ENCODE assay signal across 19 cellular contexts in the genomic region with DNA sequence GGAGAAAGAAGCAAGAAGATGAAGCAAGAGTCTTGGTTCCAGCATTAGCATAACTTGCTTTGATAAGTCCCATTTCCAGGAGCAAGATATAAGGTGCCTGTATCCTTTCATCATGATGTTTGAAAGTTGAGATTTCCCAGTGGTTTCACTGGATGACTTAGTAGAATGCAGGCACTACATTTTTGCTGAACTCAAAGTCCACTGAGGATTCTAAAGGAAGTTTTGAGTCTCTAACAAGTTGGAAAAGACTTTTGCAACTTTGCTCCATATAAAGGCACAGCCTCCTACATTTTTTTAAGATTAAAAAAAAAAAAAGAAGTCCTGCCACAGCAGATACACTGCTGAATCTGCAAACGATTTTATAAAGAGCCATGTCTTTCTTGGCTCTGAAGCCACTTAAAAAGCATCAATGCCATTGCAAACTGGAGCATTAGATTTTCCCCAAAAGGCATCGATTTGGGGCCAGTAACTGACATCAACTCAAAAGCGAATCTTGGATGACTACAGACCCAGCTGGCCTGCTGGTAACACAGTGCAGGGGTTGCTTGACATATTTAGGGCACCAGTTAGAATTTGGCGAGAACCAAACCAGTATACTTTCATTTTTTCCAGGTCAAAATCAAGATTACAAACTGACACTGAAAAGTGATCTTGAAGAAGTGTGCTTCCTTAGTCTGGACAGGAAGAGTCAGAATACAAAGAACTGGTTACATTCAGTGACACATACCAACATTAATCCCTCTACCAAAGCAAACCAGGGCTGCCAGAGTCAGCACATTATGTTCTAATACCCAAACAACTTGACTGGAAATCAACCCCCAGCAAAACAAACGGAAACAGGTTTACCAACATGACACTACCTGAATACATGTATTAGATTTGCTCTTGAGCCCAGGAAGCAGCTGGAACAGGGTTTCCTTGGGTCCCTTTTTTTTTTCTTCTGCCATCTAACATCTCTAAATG. TPM values are rescaled to one million over a fixed set of nuclear protein-coding genes. Genes with fewer than 3 reads are reported as not detected.
DNase-seq lines count a peak whose midpoint lies in the region; ATAC-seq, FAIRE-seq and TF ChIP-seq lines count a peak whose summit lies in the region.
"Had no signal": no experiment of that assay in that cellular context is flagged by ENCODE, and none has a peak within 500 bp of the region (broad histone marks: within the 10 kb centered on the region; RNA-seq: fewer than 3 reads in every experiment).

No MANE protein-coding gene starts in this region.

- no peak for TF ChIP-seq POLR2A in GM12878 (IDR thresholded peaks at IDR 0.05; ENCODE audit: low read depth, low read length)

- CTCF ChIA-PET in GM12878 (lab: Yijun Ruan, JAX) (no interaction called here), GM10248 (lab: Yijun Ruan, JAX) (no interaction called here)

- H2AFZ ChIP-seq in Loucy (ENCODE audit: low read length) (peak overlapping the region; percentile 50; the same call in 1 of the 2 replicates), GM12878 (ENCODE audit: control insufficient read depth, low read depth, low read length) (no peak overlapping the region), hepatocyte (no peak overlapping the region)

- 13% methylated on average over 5 of the region's 5 CpGs for WGBS in GM12878 (ENCODE audit: insufficient coverage, insufficient replicate concordance, low lambda C conversion rate, missing lambda C conversion rate)
- 55% methylated on average over 5 of the region's 5 CpGs for WGBS in hepatocyte (ENCODE audit: low lambda C conversion rate, missing lambda C conversion rate)

- peaks cover 5% of the 10 kb centered on the region for H3K27me3 Mint-ChIP-seq in T-helper 2 cell treated with Interferon-gamma antibody and Interleukin-4, amounts not matched to agents 5 μg/mL and 100 μg/mL, for 36 hours (ENCODE audit: low read depth)
- no peaks in the 10 kb centered on the region for H3K27me3 Mint-ChIP-seq in osteocyte (ENCODE audit: unreplicated experiment)
- H3K27me3 Mint-ChIP-seq: stimulated activated naive CD8-positive, alpha-beta T cell treated with anti-CD3 and anti-CD28 coated beads, Interleukin-15, Interleukin-2, amounts not matched to agents 100 ng/mL and 50 ng/mL, for 24 hours had no signal

- no TSS peak for BruUV-seq in GM12878 (replicated peaks; lab: Mats Ljungman, UMichigan)

- H3K27me3 ChIP-seq in Loucy (ENCODE audit: insufficient read depth, low read length, poor library complexity, severe bottlenecking) (no peaks in the 10 kb centered on the region), GM12878 (replicated peaks in 1 of 2; ENCODE audit: control insufficient read depth in 2 of 2, insufficient read depth in 2 of 2, low read length in 1 of 2) (no peaks in the 10 kb centered on the region), hepatocyte (no peaks in the 10 kb centered on the region)
- H3K27me3 ChIP-seq: vagina had no signal

- DNase-seq in COR-L47 (lab: John Stamatoyannopoulos, UW) (peak; percentile 1), GM12878 (ENCODE audit: low read depth, low spot score) (no peak), hepatocyte (ENCODE audit: low spot score) (peak; percentile 11), GM10248 (ENCODE audit: extremely low spot score) (no peak), osteocyte (ENCODE audit: extremely low spot score, unreplicated experiment) (no peak)
- no peak for DNase-seq in T-helper 2 cell treated with Interferon-gamma antibody and Interleukin-4, amounts not matched to agents 5 μg/mL and 100 μg/mL, for 36 hours (ENCODE audit: low spot score)
- DNase-seq: activated CD4-positive, CD25-positive, alpha-beta regulatory T cell treated with anti-CD3 and anti-CD28 coated beads, Interleukin-2, amount 50 U/mL, for 72 hours; activated gamma-delta T cell treated with Interleukin-2 at 50 U/mL for 16 hours; left colon; NCI-H1105; NCI-H82; T-cell had no signal

- RAD21 ChIA-PET in GM12878 (lab: Charles Lee; ENCODE audit: unreplicated experiment): no interaction called here

- H3K36me3 ChIP-seq in Loucy (ENCODE audit: insufficient read depth, low read length): no peaks in the 10 kb centered on the region
- H3K36me3 ChIP-seq in GM12878 (ENCODE audit: control insufficient read depth in 2 of 2, insufficient read depth in 2 of 2, low read length in 1 of 2): no peaks in the 10 kb centered on the region
- no peaks in the 10 kb centered on the region for H3K36me3 ChIP-seq in hepatocyte (replicated peaks; ENCODE audit: insufficient read depth, low read depth)
- H3K36me3 ChIP-seq: vagina had no signal

- H3K4me3 ChIP-seq in Loucy (ENCODE audit: low read length, poor library complexity, severe bottlenecking): no peak overlapping the region
- no peak overlapping the region for H3K4me3 ChIP-seq in GM12878
- H3K4me3 ChIP-seq in hepatocyte: no peak overlapping the region
- H3K4me3 ChIP-seq: coronary artery, vagina had no signal

- H3K9ac ChIP-seq in Loucy (ENCODE audit: low read depth, low read length, poor library complexity, severe bottlenecking) (no peak overlapping the region), GM12878 (ENCODE audit: control insufficient read depth, insufficient read depth, low read length) (no peak overlapping the region)

- ATAC-seq in GM12878 (no peak), GM18517 (IDR thresholded peaks at IDR 0.05; ENCODE audit: unreplicated experiment) (no peak)
- ATAC-seq: left colon, T-cell had no signal

- intact Hi-C loops in GM12878 (cut with micrococcal nuclease; ENCODE audit: unreplicated experiment): no loop called here

- H3K9me3 Mint-ChIP-seq in T-helper 2 cell treated with Interferon-gamma antibody and Interleukin-4, amounts not matched to agents 5 μg/mL and 100 μg/mL, for 36 hours: no peaks in the 10 kb centered on the region
- no peaks in the 10 kb centered on the region for H3K9me3 Mint-ChIP-seq in osteocyte (ENCODE audit: unreplicated experiment)
- H3K9me3 Mint-ChIP-seq: stimulated activated naive CD8-positive, alpha-beta T cell treated with anti-CD3 and anti-CD28 coated beads, Interleukin-15, Interleukin-2, amounts not matched to agents 100 ng/mL and 50 ng/mL, for 24 hours; T-cell had no signal

- TF ChIP-seq CTCF in Loucy (conservative IDR thresholded peaks at IDR 0.05; ENCODE audit: low read length) (no peak), GM12878 (IDR thresholded peaks at IDR 0.05 in 2 of 3, conservative IDR thresholded peaks at IDR 0.05 in 1 of 3; ENCODE audit: control insufficient read depth in 2 of 3, extremely low read depth in 1 of 3, insufficient read depth in 1 of 3, low read depth in 3 of 3, low read length in 3 of 3) (no peak), hepatocyte (IDR thresholded peaks at IDR 0.05; ENCODE audit: poor library complexity) (no peak), GM10248 (IDR thresholded peaks at IDR 0.05; ENCODE audit: control extremely low read depth, extremely low read depth, low read depth, missing control alignments) (no peak), osteocyte (IDR thresholded peaks at IDR 0.05) (no peak)

- no peaks in the 10 kb centered on the region for H3K4me1 Mint-ChIP-seq in T-helper 2 cell treated with Interferon-gamma antibody and Interleukin-4, amounts not matched to agents 5 μg/mL and 100 μg/mL, for 36 hours (ENCODE audit: low read depth)
- no peaks in the 10 kb centered on the region for H3K4me1 Mint-ChIP-seq in osteocyte (ENCODE audit: unreplicated experiment)
- H3K4me1 Mint-ChIP-seq: T-cell had no signal

- H3K27ac Mint-ChIP-seq in T-helper 2 cell treated with Interferon-gamma antibody and Interleukin-4, amounts not matched to agents 5 μg/mL and 100 μg/mL, for 36 hours: no peak overlapping the region
- no peak overlapping the region for H3K27ac Mint-ChIP-seq in osteocyte (ENCODE audit: unreplicated experiment)
- H3K27ac Mint-ChIP-seq: stimulated activated naive CD8-positive, alpha-beta T cell treated with anti-CD3 and anti-CD28 coated beads, Interleukin-15, Interleukin-2, amounts not matched to agents 100 ng/mL and 50 ng/mL, for 24 hours; T-cell had no signal

- no peak overlapping the region for H3K4me2 ChIP-seq in Loucy (ENCODE audit: low read depth, low read length, poor library complexity, severe bottlenecking)
- no peak overlapping the region for H3K4me2 ChIP-seq in GM12878 (ENCODE audit: control insufficient read depth, insufficient read depth)
- H3K4me2 ChIP-seq in hepatocyte: no peak overlapping the region

- in situ Hi-C loops in GM12878 (cut with MboI): no loop called here

- SMC1A ChIA-PET in GM12878 (lab: Charles Lee; ENCODE audit: uncharacterized antibody, unreplicated experiment): interaction anchor here (0.6 to 1.3 kb wide), 2 partner anchors 14 to 67 kb away, joined by 3 to 6 read pairs; no protein-coding TSS in a partner anchor

- no peak overlapping the region for H3K4me3 Mint-ChIP-seq in T-helper 2 cell treated with Interferon-gamma antibody and Interleukin-4, amounts not matched to agents 5 μg/mL and 100 μg/mL, for 36 hours
- H3K4me3 Mint-ChIP-seq in osteocyte (ENCODE audit: unreplicated experiment): no peak overlapping the region
- H3K4me3 Mint-ChIP-seq: stimulated activated naive CD8-positive, alpha-beta T cell treated with anti-CD3 and anti-CD28 coated beads, Interleukin-15, Interleukin-2, amounts not matched to agents 100 ng/mL and 50 ng/mL, for 24 hours; T-cell had no signal

- H3K27ac ChIP-seq in GM12878 (ENCODE audit: control insufficient read depth, insufficient read depth): no peak overlapping the region
- H3K27ac ChIP-seq in hepatocyte: peak overlapping the region; percentile 5
- H3K27ac ChIP-seq: coronary artery, vagina had no signal

- no peaks in the 10 kb centered on the region for H3K9me2 ChIP-seq in Loucy (replicated peaks; ENCODE audit: low read depth, low read length)
- H3K9me2 ChIP-seq in hepatocyte (replicated peaks; ENCODE audit: insufficient read depth): no peaks in the 10 kb centered on the region

- peak; percentile 44 for FAIRE-seq in GM12878 (lab: Jason Lieb, UNC)
- FAIRE-seq: astrocyte had no signal

- H3F3A ChIP-seq in Loucy (ENCODE audit: low read depth): no peaks in the 10 kb centered on the region

- POLR2A ChIA-PET in GM12878 (lab: Charles Lee): no interaction called here
- POLR2A ChIA-PET in GM10248 (lab: Yijun Ruan, JAX): no interaction called here

- TF ChIP-seq EP300 in GM12878 (IDR thresholded peaks at IDR 0.05; ENCODE audit: borderline replicate concordance in 1 of 2, control insufficient read depth in 1 of 2, low read depth in 2 of 2, low read length in 2 of 2): no peak

- H3K9me3 ChIP-seq in Loucy (ENCODE audit: insufficient read depth, low read depth, low read length) (no peaks in the 10 kb centered on the region), GM12878 (replicated peaks; ENCODE audit: control insufficient read depth, insufficient read depth, low read length) (no peaks in the 10 kb centered on the region), hepatocyte (ENCODE audit: low read depth) (no peaks in the 10 kb centered on the region)
- H3K9me3 ChIP-seq: vagina had no signal

- TF ChIP-seq RAD21 in GM12878 (IDR thresholded peaks at IDR 0.05; ENCODE audit: insufficient read depth, low read depth, low read length): no peak

- H3K79me2 ChIP-seq in Loucy (ENCODE audit: insufficient read depth, low read length) (no peaks in the 10 kb centered on the region), GM12878 (ENCODE audit: control insufficient read depth, insufficient read depth, low read length) (no peaks in the 10 kb centered on the region), hepatocyte (no peaks in the 10 kb centered on the region)

- H4K20me1 ChIP-seq in Loucy (ENCODE audit: insufficient read depth, low read length, poor library complexity, severe bottlenecking) (no peaks in the 10 kb centered on the region), GM12878 (ENCODE audit: control insufficient read depth, insufficient read depth) (no peaks in the 10 kb centered on the region), hepatocyte (ENCODE audit: insufficient read depth, poor library complexity, severe bottlenecking) (no peaks in the 10 kb centered on the region)

- peaks cover 4% of the 10 kb centered on the region for H3K4me1 ChIP-seq in Loucy (ENCODE audit: insufficient read depth, low read length, poor library complexity, severe bottlenecking)
- H3K4me1 ChIP-seq in GM12878 (ENCODE audit: control insufficient read depth, insufficient read depth, low read length): no peaks in the 10 kb centered on the region
- no peaks in the 10 kb centered on the region for H3K4me1 ChIP-seq in hepatocyte (ENCODE audit: insufficient read depth)

- no peaks in the 10 kb centered on the region for H3K36me3 Mint-ChIP-seq in T-helper 2 cell treated with Interferon-gamma antibody and Interleukin-4, amounts not matched to agents 5 μg/mL and 100 μg/mL, for 36 hours (ENCODE audit: low read depth)
- H3K36me3 Mint-ChIP-seq in osteocyte (ENCODE audit: unreplicated experiment): no peaks in the 10 kb centered on the region
- H3K36me3 Mint-ChIP-seq: T-cell had no signal

RNA-seq across cellular contexts. Expression of gene KCNV2, which starts 39.1 kb away (rescaled TPM):
- total RNA-seq in GM12878 (2013; cell fraction: nucleolus; rRNA removed): not detected in 2 replicates
- total RNA-seq in GM12878 (2014; rRNA removed) (0.05 and 0.23 TPM in 2 replicates), GM12878 (2014; rRNA removed; fragmentation: Illumina TruSeq; extraction: Trizol) (0.09 TPM in 1 of 2 replicates, not detected in the other), GM12878 (2021) (0.11 TPM in 1 of 2 replicates, not detected in the other), hepatocyte (not detected in 2 replicates), osteocyte (not detected in 2 replicates)
- not detected for polyA plus RNA-seq in GM12878 (2011; ENCODE audit: low read depth)
- polyA plus RNA-seq in GM12878 (2011; rRNA removed) (not detected in 2 replicates), GM12878 (2014; fragmentation: Illumina TruSeq; extraction: Trizol) (not detected in 2 replicates), GM12878 (2014; fragmentation: Nextera tagmentation; extraction: Ambion mirVana) (under 1 TPM; 0.04 to 0.06 TPM), GM12878 (2014; rRNA removed) (0.08 and 0.09 TPM in 2 replicates), GM12878 (2016; fragmentation: Nextera tagmentation; extraction: Ambion mirVana) (under 1 TPM in 1 of 2 experiments, not detected in 1; 0.37 TPM), hepatocyte (0.13 TPM in 1 of 2 replicates, not detected in the other)
- polyA plus RNA-seq in GM12878 (2011; cell fraction: cytosol; rRNA removed): not detected in 2 replicates
- polyA plus RNA-seq in GM12878 (2011; cell fraction: nucleus; rRNA removed): not detected in 2 replicates
- 0.18 and 0.20 TPM in 2 replicates for polyA plus RNA-seq in GM12878 (2012)
- not detected in 2 replicates for polyA minus RNA-seq in GM12878 (2011; rRNA and poly(A)+ RNA removed)
- not detected in 2 replicates for polyA minus RNA-seq in GM12878 (2011; cell fraction: cytosol; rRNA and poly(A)+ RNA removed)
- polyA minus RNA-seq in GM12878 (2011; cell fraction: nucleus; rRNA and poly(A)+ RNA removed): not detected in 2 replicates
- total RNA-seq: astrocyte, left colon, RPMI7951, T-cell, vagina had no signal

RNA-seq across cellular contexts. Expression of gene VLDLR, which starts 56.6 kb away (rescaled TPM):
- total RNA-seq in GM12878 (2013; cell fraction: nucleolus; rRNA removed): 37.0 and 43.4 TPM in 2 replicates
- total RNA-seq in GM12878 (2014; rRNA removed) (0.17 and 0.38 TPM in 2 replicates), GM12878 (2014; rRNA removed; fragmentation: Illumina TruSeq; extraction: Trizol) (0.28 and 0.54 TPM in 2 replicates), GM12878 (2021) (0.92 and 1.5 TPM in 2 replicates), hepatocyte (20.4 and 22.5 TPM in 2 replicates), osteocyte (18.5 and 20.5 TPM in 2 replicates)
- 2.9 TPM for polyA plus RNA-seq in GM12878 (2011; ENCODE audit: low read depth)
- polyA plus RNA-seq in GM12878 (2011; rRNA removed) (5.8 and 5.9 TPM in 2 replicates), GM12878 (2014; fragmentation: Illumina TruSeq; extraction: Trizol) (0.44 and 0.60 TPM in 2 replicates), GM12878 (2014; fragmentation: Nextera tagmentation; extraction: Ambion mirVana) (under 1 TPM; 0.14 to 0.29 TPM), GM12878 (2014; rRNA removed) (0.23 and 1.3 TPM in 2 replicates), GM12878 (2016; fragmentation: Nextera tagmentation; extraction: Ambion mirVana) (under 1 TPM; 0.37 to 0.72 TPM), hepatocyte (12.2 and 15.8 TPM in 2 replicates)
- 2.2 and 4.1 TPM in 2 replicates for polyA plus RNA-seq in GM12878 (2011; cell fraction: cytosol; rRNA removed)
- polyA plus RNA-seq in GM12878 (2011; cell fraction: nucleus; rRNA removed): 7.7 and 12.0 TPM in 2 replicates
- 2.2 and 5.9 TPM in 2 replicates for polyA plus RNA-seq in GM12878 (2012)
- polyA minus RNA-seq in GM12878 (2011; rRNA and poly(A)+ RNA removed): 7.2 and 10.0 TPM in 2 replicates
- 1.9 and 2.5 TPM in 2 replicates for polyA minus RNA-seq in GM12878 (2011; cell fraction: cytosol; rRNA and poly(A)+ RNA removed)
- polyA minus RNA-seq in GM12878 (2011; cell fraction: nucleus; rRNA and poly(A)+ RNA removed): 3.8 and 6.0 TPM in 2 replicates

Comparison
In these comparisons a context has a peak if more than half of its experiments do, and no peak if none do; other contexts are left out.
1. DNase-seq: peak in COR-L47 (single experiment) and hepatocyte (single experiment); none in GM12878 (single experiment), GM10248 (single experiment), T-helper 2 cell treated with Interferon-gamma antibody and Interleukin-4, amounts not matched to agents 5 μg/mL and 100 μg/mL, for 36 hours (single experiment) and osteocyte (single experiment).